Comparison of ENCODE assay signal across 20 cellular contexts in the genomic region with DNA sequence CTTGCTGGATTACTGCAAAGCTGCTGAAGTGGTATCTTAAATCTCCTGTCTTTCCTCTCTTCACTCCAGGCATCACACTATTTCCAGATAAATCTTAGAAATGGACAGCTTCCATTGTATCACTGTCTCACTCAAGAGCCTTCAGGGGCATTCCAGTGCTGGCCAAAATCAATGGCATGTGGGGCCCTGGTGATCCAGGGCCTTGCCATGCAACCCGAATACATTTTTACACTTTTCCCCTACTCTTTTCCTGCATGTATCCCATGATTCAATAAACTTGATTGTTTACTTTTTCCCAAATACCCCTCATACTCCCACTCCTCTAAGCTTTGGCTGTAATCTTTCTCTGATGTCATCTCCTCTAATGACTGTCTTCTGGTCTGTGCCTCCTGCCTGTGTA. TPM values are rescaled to one million over a fixed set of nuclear protein-coding genes. Genes with fewer than 3 reads are reported as not detected.
DNase-seq lines count a peak whose midpoint lies in the region; ATAC-seq and TF ChIP-seq lines count a peak whose summit lies in the region.
"Had no signal": no experiment of that assay in that cellular context is flagged by ENCODE, and none has a peak within 500 bp of the region (broad histone marks: within the 10 kb centered on the region; RNA-seq: fewer than 3 reads in every experiment).

No MANE protein-coding gene starts in this region.

- DNase-seq in mesendoderm (peak; percentile 45), neuronal stem cell (ENCODE audit: low spot score) (no peak), NCI-H1092 (lab: John Stamatoyannopoulos, UW) (no peak), GOT3 (lab: John Stamatoyannopoulos, UW) (no peak)
- DNase-seq in activated CD8-positive, alpha-beta memory T cell treated with anti-CD3 and anti-CD28 coated beads, Interleukin-2, amount 10 ng/mL, durations not matched to agents 7 days and 5 days, result no peak
- DNase-seq: C1 segment of cervical spinal cord; Calu3; CD4-positive, alpha-beta memory T cell; COR-L47; DMS53; DMS79 treated with DMSO at 0.1 percent for 48 hours; H7; HCEC 1CT had no signal

- no peaks in the 10 kb centered on the region for H3K4me1 Mint-ChIP-seq in activated CD8-positive, alpha-beta memory T cell treated with anti-CD3 and anti-CD28 coated beads, Interleukin-2, amount 10 ng/mL, durations not matched to agents 7 days and 5 days
- H3K4me1 Mint-ChIP-seq: CD4-positive, alpha-beta memory T cell had no signal

- no peaks in the 10 kb centered on the region for H3K27me3 Mint-ChIP-seq in activated CD8-positive, alpha-beta memory T cell treated with anti-CD3 and anti-CD28 coated beads, Interleukin-2, amount 10 ng/mL, durations not matched to agents 7 days and 5 days

- H3K23ac ChIP-seq in mesendoderm (ENCODE audit: low read length) (no peak overlapping the region), neuronal stem cell (ENCODE audit: low read depth, low read length, poor library complexity) (no peak overlapping the region)

- H3K4me1 ChIP-seq in HEK293 (ENCODE audit: control insufficient read depth, insufficient read depth, low read length), result no peaks in the 10 kb centered on the region
- peaks cover 1% of the 10 kb centered on the region for H3K4me1 ChIP-seq in mesendoderm (ENCODE audit: control insufficient read depth, low read depth, low read length)
- H3K4me1 ChIP-seq in neuronal stem cell (ENCODE audit: control insufficient read depth in 2 of 2, insufficient read depth in 1 of 2, low read depth in 1 of 2, low read length in 2 of 2), result peaks cover 6 to 8% of the 10 kb centered on the region in 2 donors

- H2BK15ac ChIP-seq in mesendoderm (replicated peaks; ENCODE audit: low read depth) (no peak overlapping the region), neuronal stem cell (ENCODE audit: low read length) (no peak overlapping the region)

- no peaks in the 10 kb centered on the region for H3K36me3 ChIP-seq in HEK293 (ENCODE audit: control insufficient read depth in 2 of 2, insufficient read depth in 1 of 2, low read length in 2 of 2)
- no peaks in the 10 kb centered on the region for H3K36me3 ChIP-seq in mesendoderm (ENCODE audit: control insufficient read depth, insufficient read depth, low read length)
- H3K36me3 ChIP-seq in neuronal stem cell (replicated peaks in 1 of 2; ENCODE audit: control insufficient read depth in 2 of 2, insufficient read depth in 2 of 2, low read length in 2 of 2), result no peaks in the 10 kb centered on the region

- H3K9ac ChIP-seq in mesendoderm (ENCODE audit: low read length) (no peak overlapping the region), neuronal stem cell (ENCODE audit: low read depth, low read length, poor library complexity) (no peak overlapping the region)

- WGBS in mesendoderm (ENCODE audit: extremely low coverage, insufficient coverage, low lambda C conversion rate), result no CpG with 5 or more reads among the region's 1 CpG
- no CpG with 5 or more reads among the region's 1 CpG for WGBS in neuronal stem cell (ENCODE audit: extremely low coverage in 2 of 2, insufficient read length in 2 of 2, insufficient replicate concordance in 1 of 2), 2 donors

- H2AFZ ChIP-seq in neuronal stem cell (ENCODE audit: low read length), result peak overlapping the region; percentile 71

- H3K14ac ChIP-seq in neuronal stem cell (ENCODE audit: low read length), result no peak overlapping the region

- CTCF ChIA-PET in HEK293 (lab: Yijun Ruan, JAX), result interaction anchor here (1.1 kb wide), 1 partner anchor 56 kb away, joined by 4 read pairs; no protein-coding TSS in a partner anchor
- CTCF ChIA-PET in activated CD8-positive, alpha-beta memory T cell treated with anti-CD3 and anti-CD28 coated beads, Interleukin-2, amount 10 ng/mL, durations not matched to agents 7 days and 5 days (lab: Charles Lee), result no interaction called here

- no peak overlapping the region for H3K4ac ChIP-seq in mesendoderm (ENCODE audit: low read depth, low read length)
- no peak overlapping the region for H3K4ac ChIP-seq in neuronal stem cell (ENCODE audit: low read length)

- no peak overlapping the region for H3K18ac ChIP-seq in mesendoderm (ENCODE audit: low read length)
- no peak overlapping the region for H3K18ac ChIP-seq in neuronal stem cell (ENCODE audit: low read length)

- H3K27ac Mint-ChIP-seq in activated CD8-positive, alpha-beta memory T cell treated with anti-CD3 and anti-CD28 coated beads, Interleukin-2, amount 10 ng/mL, durations not matched to agents 7 days and 5 days, result no peak overlapping the region
- H3K27ac Mint-ChIP-seq: CD4-positive, alpha-beta memory T cell had no signal

- H2BK5ac ChIP-seq in mesendoderm (ENCODE audit: low read length) (no peak overlapping the region), neuronal stem cell (ENCODE audit: low read length) (no peak overlapping the region)

- H3K36me3 Mint-ChIP-seq in activated CD8-positive, alpha-beta memory T cell treated with anti-CD3 and anti-CD28 coated beads, Interleukin-2, amount 10 ng/mL, durations not matched to agents 7 days and 5 days, result no peaks in the 10 kb centered on the region
- H3K36me3 Mint-ChIP-seq: CD4-positive, alpha-beta memory T cell had no signal

- H3K9me3 ChIP-seq in HEK293 (ENCODE audit: control insufficient read depth, insufficient read depth, low read depth, low read length), result no peaks in the 10 kb centered on the region
- H3K9me3 ChIP-seq in neuronal stem cell (replicated peaks in 1 of 2; ENCODE audit: control insufficient read depth in 2 of 2, insufficient read depth in 1 of 2, low read depth in 1 of 2, low read length in 2 of 2), result no peaks in the 10 kb centered on the region

- H2BK120ac ChIP-seq in mesendoderm (ENCODE audit: low read depth, low read length) (no peak overlapping the region), neuronal stem cell (ENCODE audit: low read depth, low read length) (no peak overlapping the region)

- no peak overlapping the region for H3K4me2 ChIP-seq in mesendoderm (ENCODE audit: low read length)
- no peak overlapping the region for H3K4me2 ChIP-seq in neuronal stem cell (ENCODE audit: insufficient read depth, low read length, poor library complexity, severe bottlenecking)

- no peak for TF ChIP-seq CTCF in HEK293 (tag by site-specific recombination; IDR thresholded peaks at IDR 0.05)

- H3K27me3 ChIP-seq in mesendoderm (ENCODE audit: insufficient read depth, low read length, poor library complexity), result no peaks in the 10 kb centered on the region
- no peaks in the 10 kb centered on the region for H3K27me3 ChIP-seq in neuronal stem cell (ENCODE audit: control insufficient read depth in 3 of 3, insufficient read depth in 3 of 3, low read depth in 1 of 3, low read length in 3 of 3)

- no peak overlapping the region for H2BK12ac ChIP-seq in neuronal stem cell (ENCODE audit: low read length)

- H3K79me1 ChIP-seq in mesendoderm (ENCODE audit: low read length) (no peaks in the 10 kb centered on the region), neuronal stem cell (ENCODE audit: low read depth, low read length) (no peaks in the 10 kb centered on the region)

- H3K27ac ChIP-seq in HEK293 (ENCODE audit: extremely low read depth, low read depth, low read length) (no peak overlapping the region), mesendoderm (ENCODE audit: low read depth, low read length) (no peak overlapping the region), neuronal stem cell (replicated peaks; ENCODE audit: low read length) (no peak overlapping the region)

- no peak overlapping the region for H3K4me3 ChIP-seq in HEK293 (ENCODE audit: low read depth, low read length)
- H3K4me3 ChIP-seq in mesendoderm (ENCODE audit: low read length), result no peak overlapping the region
- no peak overlapping the region for H3K4me3 ChIP-seq in neuronal stem cell (ENCODE audit: low read length in 2 of 2)

- H3K4me3 Mint-ChIP-seq in activated CD8-positive, alpha-beta memory T cell treated with anti-CD3 and anti-CD28 coated beads, Interleukin-2, amount 10 ng/mL, durations not matched to agents 7 days and 5 days, result no peak overlapping the region
- H3K4me3 Mint-ChIP-seq: CD4-positive, alpha-beta memory T cell had no signal

- no peaks in the 10 kb centered on the region for H3K79me2 ChIP-seq in mesendoderm (ENCODE audit: control insufficient read depth, insufficient read depth, low read length)

- H4K8ac ChIP-seq in mesendoderm (ENCODE audit: low read depth, low read length), result no peak overlapping the region
- H4K8ac ChIP-seq in neuronal stem cell (ENCODE audit: low read depth, low read length), result no peak overlapping the region

- no peak overlapping the region for H4K91ac ChIP-seq in neuronal stem cell (ENCODE audit: low read depth, low read length, poor library complexity)

- no peak overlapping the region for H3K56ac ChIP-seq in mesendoderm (ENCODE audit: low read length)

- ATAC-seq in activated CD8-positive, alpha-beta memory T cell treated with anti-CD3 and anti-CD28 coated beads, Interleukin-2, amount 10 ng/mL, durations not matched to agents 7 days and 5 days, result no peak
- no peak for ATAC-seq in GM19328 (IDR thresholded peaks at IDR 0.05; ENCODE audit: unreplicated experiment)

- no peak overlapping the region for H2AK5ac ChIP-seq in mesendoderm (ENCODE audit: low read length)
- H2AK5ac ChIP-seq in neuronal stem cell (ENCODE audit: low read depth, low read length), result no peak overlapping the region

- no peaks in the 10 kb centered on the region for H3K9me3 Mint-ChIP-seq in activated CD8-positive, alpha-beta memory T cell treated with anti-CD3 and anti-CD28 coated beads, Interleukin-2, amount 10 ng/mL, durations not matched to agents 7 days and 5 days (ENCODE audit: low read depth)
- H3K9me3 Mint-ChIP-seq: CD4-positive, alpha-beta memory T cell had no signal

- H4K5ac ChIP-seq in mesendoderm (ENCODE audit: low read length), result no peak overlapping the region

- POLR2A ChIA-PET in HEK293 (lab: Yijun Ruan, JAX), result no interaction called here

TF ChIP-seq in HEK293, 187 proteins besides CTCF, POLR2A, EP300 and RAD21 (continues in another document):
- TF ChIP-seq ZFHX2 (tag by site-specific recombination; conservative IDR thresholded peaks at IDR 0.05) (peak; percentile 36; the same call in 1 of the 2 replicates), TCF7L2 (IDR thresholded peaks at IDR 0.05; ENCODE audit: borderline replicate concordance, low read depth, low read length) (no peak)
- TF ChIP-seq, protein P1, sequence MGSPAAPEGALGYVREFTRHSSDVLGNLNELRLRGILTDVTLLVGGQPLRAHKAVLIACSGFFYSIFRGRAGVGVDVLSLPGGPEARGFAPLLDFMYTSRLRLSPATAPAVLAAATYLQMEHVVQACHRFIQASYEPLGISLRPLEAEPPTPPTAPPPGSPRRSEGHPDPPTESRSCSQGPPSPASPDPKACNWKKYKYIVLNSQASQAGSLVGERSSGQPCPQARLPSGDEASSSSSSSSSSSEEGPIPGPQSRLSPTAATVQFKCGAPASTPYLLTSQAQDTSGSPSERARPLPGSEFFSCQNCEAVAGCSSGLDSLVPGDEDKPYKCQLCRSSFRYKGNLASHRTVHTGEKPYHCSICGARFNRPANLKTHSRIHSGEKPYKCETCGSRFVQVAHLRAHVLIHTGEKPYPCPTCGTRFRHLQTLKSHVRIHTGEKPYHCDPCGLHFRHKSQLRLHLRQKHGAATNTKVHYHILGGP (tag by site-specific recombination; IDR thresholded peaks at IDR 0.05), result no peak

RNA-seq across cellular contexts. Expression of a gene that starts 39.4 kb away (rescaled TPM):
- 0.13 TPM for polyA plus RNA-seq in mesendoderm (2013, experiment 1 of 2)
- polyA plus RNA-seq in mesendoderm (2013, experiment 2 of 2), result 0.14 TPM
- 0.98 TPM for polyA plus RNA-seq in neuronal stem cell (2013, experiment 1 of 2)
- 0.90 TPM for polyA plus RNA-seq in neuronal stem cell (2013, experiment 2 of 2)
- not detected for total RNA-seq in activated CD8-positive, alpha-beta memory T cell treated with anti-CD3 and anti-CD28 coated beads, Interleukin-2, amount 10 ng/mL, durations not matched to agents 7 days and 5 days
- total RNA-seq: A172; A673; Calu3; CD4-positive, alpha-beta memory T cell; Daoy; H7 had no signal
- polyA plus RNA-seq: BJ; CD4-positive, alpha-beta memory T cell; H1 had no signal
